In genomic region chr19:13880059-13880672, GRCh38 we compare ENCODE assay signal across 1 cellular context.
TF ChIP-seq lines count a peak whose summit lies in the region.

No MANE protein-coding gene starts in this region.

TF ChIP-seq in HepG2, 621 proteins besides CTCF, POLR2A, EP300 and RAD21 (continued from another document and continues in another):
- TF ChIP-seq ZNF280B (CRISPR knock-in tag; IDR thresholded peaks at IDR 0.05; ENCODE audit: borderline replicate concordance) (peak; percentile 87; the same call in 1 of the 2 replicates), ZSCAN12 (CRISPR knock-in tag; IDR thresholded peaks at IDR 0.05) (no peak; the same call in 1 of the 2 replicates), ZFP36 (IDR thresholded peaks at IDR 0.05; ENCODE audit: borderline replicate concordance, low read depth, low read length, partially characterized antibody) (no peak), AGO1 (IDR thresholded peaks at IDR 0.05; ENCODE audit: low read depth, low read length, poor library complexity, severe bottlenecking) (peak; percentile 52), ZNF569 (CRISPR knock-in tag; IDR thresholded peaks at IDR 0.05; ENCODE audit: borderline replicate concordance) (no peak), TMF1 (CRISPR knock-in tag; IDR thresholded peaks at IDR 0.05; ENCODE audit: low read depth) (0 out of 2 replicates have a peak, but pooled peaks have one; percentile 38), ZNF704 (CRISPR knock-in tag; IDR thresholded peaks at IDR 0.05; ENCODE audit: borderline replicate concordance) (no peak), ZNF598 (CRISPR knock-in tag; IDR thresholded peaks at IDR 0.05; ENCODE audit: borderline replicate concordance) (0 out of 2 replicates have a peak, but pooled peaks have one; percentile 68), ZBTB25 (CRISPR knock-in tag; IDR thresholded peaks at IDR 0.05) (peak; percentile 87), ZNF446 (CRISPR knock-in tag; IDR thresholded peaks at IDR 0.05) (no peak), ZFP62 (CRISPR knock-in tag; IDR thresholded peaks at IDR 0.05) (no peak), IRX3 (CRISPR knock-in tag; IDR thresholded peaks at IDR 0.05; ENCODE audit: borderline replicate concordance, low read depth) (no peak), ZNF543 (CRISPR knock-in tag; IDR thresholded peaks at IDR 0.05) (peak; percentile 35; the same call in 1 of the 2 replicates), KDM2A (CRISPR knock-in tag; IDR thresholded peaks at IDR 0.05; ENCODE audit: borderline replicate concordance, low read depth) (peak; percentile 90), SRSF4 (IDR thresholded peaks at IDR 0.05; ENCODE audit: low read depth, low read length, poor library complexity, severe bottlenecking) (no peak), ZNF318 (CRISPR knock-in tag; IDR thresholded peaks at IDR 0.05) (no peak), ZBTB8A (CRISPR knock-in tag; IDR thresholded peaks at IDR 0.05; ENCODE audit: borderline replicate concordance, low read depth) (no peak), TAF15 (IDR thresholded peaks at IDR 0.05; ENCODE audit: low read depth, low read length, poor library complexity, severe bottlenecking) (no peak), XBP1 (CRISPR knock-in tag; IDR thresholded peaks at IDR 0.05) (no peak), USF2 (IDR thresholded peaks at IDR 0.05; ENCODE audit: low read depth, low read length) (no peak), USF2 (CRISPR knock-in tag; IDR thresholded peaks at IDR 0.05; ENCODE audit: borderline replicate concordance) (no peak), ZNF296 (CRISPR knock-in tag; conservative IDR thresholded peaks at IDR 0.05) (no peak), TCF7 (IDR thresholded peaks at IDR 0.05; ENCODE audit: low read depth) (no peak), CREB1 (IDR thresholded peaks at IDR 0.05) (peak; percentile 85), CREB1 (CRISPR knock-in tag; IDR thresholded peaks at IDR 0.05) (peak; percentile 73), CHCHD3 (CRISPR knock-in tag; IDR thresholded peaks at IDR 0.05) (no peak), ZNF501 (CRISPR knock-in tag; IDR thresholded peaks at IDR 0.05) (peak; percentile 55; the same call in 1 of the 2 replicates), AKNA (CRISPR knock-in tag; IDR thresholded peaks at IDR 0.05; ENCODE audit: borderline replicate concordance) (no peak), ARNT2 (CRISPR knock-in tag; IDR thresholded peaks at IDR 0.05; ENCODE audit: low read depth) (no peak), ATF2 (CRISPR knock-in tag; IDR thresholded peaks at IDR 0.05) (peak; percentile 61), FOXK1 (CRISPR knock-in tag; IDR thresholded peaks at IDR 0.05; ENCODE audit: borderline replicate concordance, low read depth) (0 out of 2 replicates have a peak, but pooled peaks have one; percentile 40), ZBTB7A (CRISPR knock-in tag; IDR thresholded peaks at IDR 0.05) (peak; percentile 71; the same call in 1 of the 2 replicates), ZNF484 (CRISPR knock-in tag; IDR thresholded peaks at IDR 0.05; ENCODE audit: borderline replicate concordance, low read depth) (no peak), ZNF225 (CRISPR knock-in tag; IDR thresholded peaks at IDR 0.05) (no peak), HNRNPK (IDR thresholded peaks at IDR 0.05; ENCODE audit: low read depth, low read length, poor library complexity, severe bottlenecking) (no peak), ATF3 (CRISPR knock-in tag; IDR thresholded peaks at IDR 0.05) (peak; percentile 88), ZNF841 (CRISPR knock-in tag; IDR thresholded peaks at IDR 0.05; ENCODE audit: borderline replicate concordance) (no peak), FOSL2 (CRISPR knock-in tag; IDR thresholded peaks at IDR 0.05) (peak; percentile 95), REL (CRISPR knock-in tag; conservative IDR thresholded peaks at IDR 0.05) (no peak), ZKSCAN8 (CRISPR knock-in tag; IDR thresholded peaks at IDR 0.05; ENCODE audit: borderline replicate concordance) (peak; percentile 80; the same call in 1 of the 2 replicates)
